In the genomic region with DNA sequence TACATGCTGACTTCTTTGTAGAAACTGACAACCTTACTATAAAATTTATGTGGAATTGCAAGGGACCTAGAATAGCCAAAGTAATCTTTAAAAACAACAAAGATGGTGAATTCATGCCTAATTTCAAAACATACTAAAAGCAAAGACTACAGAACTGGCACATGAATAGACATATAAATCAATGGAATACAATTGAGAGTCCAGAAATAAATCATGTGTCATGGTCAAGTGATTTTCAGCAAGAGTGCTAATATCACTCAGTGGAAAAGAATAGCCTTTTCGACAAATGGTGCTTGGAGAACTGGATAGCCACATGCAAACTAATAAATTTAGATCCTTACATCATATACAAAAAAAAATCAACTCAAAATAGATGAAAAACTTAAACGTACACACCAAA, we compare ENCODE assay signal across 22 cellular contexts. TPM values are rescaled to one million over a fixed set of nuclear protein-coding genes. Genes with fewer than 3 reads are reported as not detected.
DNase-seq lines count a peak whose midpoint lies in the region; ATAC-seq and TF ChIP-seq lines count a peak whose summit lies in the region.
"Had no signal": no experiment of that assay in that cellular context is flagged by ENCODE, and none has a peak within 500 bp of the region (broad histone marks: within the 10 kb centered on the region; RNA-seq: fewer than 3 reads in every experiment).

No MANE protein-coding gene starts in this region.

- no peaks in the 10 kb centered on the region for H3K27me3 Mint-ChIP-seq in mesothelial cell of epicardium (ENCODE audit: low read depth)
- H3K27me3 Mint-ChIP-seq: CD4-positive, CD25-positive, alpha-beta regulatory T cell had no signal

- H3K9me3 ChIP-seq in ascending aorta, result peaks cover 11 to 15% of the 10 kb centered on the region in 2 donors
- no peaks in the 10 kb centered on the region for H3K9me3 ChIP-seq in skeletal muscle tissue (ENCODE audit: control insufficient read depth in 3 of 3, low read length in 3 of 3)
- H3K9me3 ChIP-seq in gastrocnemius medialis, result peaks cover 0 to 4% (median 0%) of the 10 kb centered on the region in 3 donors

- TF ChIP-seq POLR2A in gastrocnemius medialis (IDR thresholded peaks at IDR 0.05), result no peak

- peaks cover 34% of the 10 kb centered on the region for H3K36me3 Mint-ChIP-seq in mesothelial cell of epicardium

- peak overlapping the region; percentile 43 for H3K27ac Mint-ChIP-seq in mesothelial cell of epicardium
- H3K27ac Mint-ChIP-seq: CD4-positive, CD25-positive, alpha-beta regulatory T cell; H9 had no signal

- H3K27ac ChIP-seq in ascending aorta (peak overlapping the region; percentile 66 to 67), skeletal muscle tissue (ENCODE audit: low read depth, low read length) (peak overlapping the region; percentile 51), gastrocnemius medialis (peak overlapping the region in 2 of 4 donors; percentile 21 to 40)

- H3K27me3 ChIP-seq in ascending aorta, result no peaks in the 10 kb centered on the region
- H3K27me3 ChIP-seq in skeletal muscle tissue (ENCODE audit: control insufficient read depth in 3 of 3, insufficient read depth in 3 of 3, low read length in 3 of 3), result no peaks in the 10 kb centered on the region
- H3K27me3 ChIP-seq in gastrocnemius medialis, result no peaks in the 10 kb centered on the region

- H3K4me1 ChIP-seq in ascending aorta (peaks cover 0 to 5% of the 10 kb centered on the region in 2 donors), skeletal muscle tissue (ENCODE audit: control insufficient read depth in 3 of 3, insufficient read depth in 3 of 3, low read length in 3 of 3) (peaks cover 0 to 4% (median 0%) of the 10 kb centered on the region in 3 donors), gastrocnemius medialis (peaks cover 7 to 16% of the 10 kb centered on the region in 2 donors)

- H3K4me1 Mint-ChIP-seq in mesothelial cell of epicardium, result peaks cover 28% of the 10 kb centered on the region
- H3K4me1 Mint-ChIP-seq: CD4-positive, CD25-positive, alpha-beta regulatory T cell; H9 had no signal

- intact Hi-C loops in ascending aorta (cut with DNase I), result loop anchor here (2.0 kb wide), 1 partner anchor 59 kb away; no protein-coding TSS in a partner anchor
- intact Hi-C loops in gastrocnemius medialis (cut with DNase I; ENCODE audit: low total_unique reads), result loop anchor here (5.0 kb wide), 1 partner anchor 1499 kb away; no protein-coding TSS in a partner anchor

- H3K9me3 Mint-ChIP-seq in mesothelial cell of epicardium, result peaks cover 44% of the 10 kb centered on the region

- DNase-seq in ascending aorta (ENCODE audit: low spot score in 2 of 2) (no peak), mesothelial cell of epicardium (ENCODE audit: low spot score in 2 of 2, unreplicated experiment in 2 of 2) (no peak), KG1 (lab: John Stamatoyannopoulos, UW) (no peak), gastrocnemius medialis (no peak)
- DNase-seq in stimulated activated CD4-positive, alpha-beta T cell treated with anti-CD3 and anti-CD28 coated beads, Interleukin-4, amount 100 ng/mL, for 24 hours, result no peak
- DNase-seq: CD4-positive, CD25-positive, alpha-beta regulatory T cell; DMS 273 treated with DMSO at 0.1 percent for 48 hours; DMS79 treated with DMSO at 0.1 percent for 48 hours; H9; KBM-7; NCI-H1092 treated with DMSO at 0.1 percent for 48 hours; NCI-H146; NCI-H2029; NCI-H226; NCI-H510A treated with DMSO at 0.1 percent for 48 hours; NCI-H82; SIG-M5 had no signal

- H3K9ac ChIP-seq in skeletal muscle tissue (ENCODE audit: low read depth in 1 of 3, low read length in 3 of 3), result no peak overlapping the region

- TF ChIP-seq CTCF in ascending aorta (IDR thresholded peaks at IDR 0.05) (no peak), mesothelial cell of epicardium (IDR thresholded peaks at IDR 0.05; ENCODE audit: unreplicated experiment) (no peak), gastrocnemius medialis (IDR thresholded peaks at IDR 0.05 in 4 of 5, conservative IDR thresholded peaks at IDR 0.05 in 1 of 5) (no peak)

- H3K36me3 ChIP-seq in ascending aorta (no peaks in the 10 kb centered on the region), skeletal muscle tissue (ENCODE audit: control insufficient read depth in 3 of 3, insufficient read depth in 3 of 3, low read length in 3 of 3) (no peaks in the 10 kb centered on the region), gastrocnemius medialis (no peaks in the 10 kb centered on the region)

- no peak overlapping the region for H3K4me3 Mint-ChIP-seq in mesothelial cell of epicardium
- H3K4me3 Mint-ChIP-seq: CD4-positive, CD25-positive, alpha-beta regulatory T cell; H9 had no signal

- ATAC-seq in GM21390 (IDR thresholded peaks at IDR 0.05; ENCODE audit: unreplicated experiment) (no peak), gastrocnemius medialis (no peak)
- ATAC-seq: GM12878, HepG2, Panc1 had no signal

- in situ Hi-C loops in gastrocnemius medialis (cut with MboI; ENCODE audit: low sequenced_read_pairs in 4 of 4), result no loop called here

- H3K4me3 ChIP-seq in ascending aorta (no peak overlapping the region), skeletal muscle tissue (ENCODE audit: low read length in 3 of 3) (no peak overlapping the region), gastrocnemius medialis (no peak overlapping the region)
- H3K4me3 ChIP-seq: GM12878 had no signal

RNA-seq across cellular contexts. Expression of a gene that starts 8.7 kb away (rescaled TPM):
- 0.11 TPM for total RNA-seq in ascending aorta
- 0.59 to 0.69 TPM (median 0.69 TPM) in 3 replicates for total RNA-seq in mesothelial cell of epicardium
- total RNA-seq in skeletal muscle tissue, result 2.6 TPM
- total RNA-seq in gastrocnemius medialis, result under 1 TPM in 3 of 4 donors, not detected in 1; 0.13 to 0.42 (median 0.36) TPM
